Comparison of ENCODE assay signal across 21 cellular contexts in the genomic region with DNA sequence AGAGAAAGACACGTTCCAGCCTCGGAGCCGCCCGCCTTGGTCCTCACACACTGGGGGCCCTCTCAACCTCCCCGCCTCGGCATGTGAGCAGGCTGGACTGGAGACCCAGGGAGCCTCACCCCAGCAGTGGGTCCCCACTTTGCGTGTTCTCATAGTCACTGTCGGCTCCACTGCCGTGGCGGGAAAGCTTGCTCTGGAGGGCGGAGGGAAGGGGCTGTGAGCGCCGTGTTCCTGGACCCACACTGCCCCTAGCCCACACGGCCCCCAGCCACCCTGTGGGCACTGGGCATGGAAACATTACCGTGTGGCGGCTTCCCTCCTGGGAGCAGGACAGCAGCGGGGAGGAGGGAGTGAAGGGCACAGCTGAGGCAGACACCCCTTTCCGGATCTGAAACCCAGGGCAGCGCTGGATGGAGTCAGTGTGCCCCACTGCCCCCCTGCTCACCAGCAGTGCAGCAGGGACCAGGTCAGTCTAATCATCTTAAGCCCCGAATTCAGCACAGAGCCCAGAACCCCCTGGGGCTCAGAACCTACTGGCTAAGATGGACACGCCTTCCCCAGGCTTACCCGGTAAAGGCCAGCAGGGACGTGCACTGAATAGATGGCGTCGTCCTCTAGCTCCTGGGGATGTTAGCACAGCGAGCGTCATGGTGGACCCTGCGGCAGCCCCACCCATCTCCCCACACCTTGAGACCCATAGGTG. TPM values are rescaled to one million over a fixed set of nuclear protein-coding genes. Genes with fewer than 3 reads are reported as not detected.
DNase-seq lines count a peak whose midpoint lies in the region; ATAC-seq, FAIRE-seq and TF ChIP-seq lines count a peak whose summit lies in the region.
"Had no signal": no experiment of that assay in that cellular context is flagged by ENCODE, and none has a peak within 500 bp of the region (broad histone marks: within the 10 kb centered on the region; RNA-seq: fewer than 3 reads in every experiment).

No MANE protein-coding gene starts in this region.

- TF ChIP-seq EP300 in HepG2 (IDR thresholded peaks at IDR 0.05; ENCODE audit: low read depth in 2 of 2, low read length in 2 of 2) (no peak), HepG2 (CRISPR knock-in tag; IDR thresholded peaks at IDR 0.05; ENCODE audit: borderline replicate concordance) (no peak)

- H3K27me3 ChIP-seq in H9 (ENCODE audit: insufficient read depth, low read length): no peaks in the 10 kb centered on the region
- H3K27me3 ChIP-seq in HepG2 (ENCODE audit: control insufficient read depth in 1 of 2, insufficient read depth in 2 of 2, low read length in 2 of 2): no peaks in the 10 kb centered on the region
- H3K27me3 ChIP-seq: adrenal gland, brain microvascular endothelial cell had no signal

- H3K79me2 ChIP-seq in H9 (ENCODE audit: insufficient read depth, low read length) (no peaks in the 10 kb centered on the region), HepG2 (ENCODE audit: insufficient read depth, low read length) (no peaks in the 10 kb centered on the region)

- H2BK5ac ChIP-seq in H9 (ENCODE audit: insufficient read length, low read length): no peak overlapping the region

- H3K4me3 Mint-ChIP-seq in H9: no peak overlapping the region
- H3K4me3 Mint-ChIP-seq: memory B cell had no signal

- H2BK120ac ChIP-seq in H9 (ENCODE audit: low read depth, low read length, poor library complexity, severe bottlenecking): no peak overlapping the region

- FAIRE-seq in HepG2 (lab: Jason Lieb, UNC) (no peak), HTR-8/SVneo (lab: Jason Lieb, UNC) (no peak)
- FAIRE-seq: A204.1, H1 had no signal

- CTCF ChIA-PET in HepG2 (lab: Yijun Ruan, JAX; ENCODE audit: low intra/inter-chr PET ratio, low total read pairs): interaction anchor here (1.0 to 1.2 kb wide), 2 partner anchors 16 to 43 kb away, joined by 4 to 5 read pairs; no protein-coding TSS in a partner anchor

- no peak for TF ChIP-seq RAD21 in HepG2 (CRISPR knock-in tag; IDR thresholded peaks at IDR 0.05)

- DNase-seq in activated CD8-positive, alpha-beta memory T cell treated with anti-CD3 and anti-CD28 coated beads, Interleukin-2, amount 50 U/mL, for 4 hours: peak; percentile 14
- DNase-seq in activated CD8-positive, alpha-beta memory T cell treated with anti-CD3 and anti-CD28 coated beads for 24 hours: no peak
- DNase-seq in H9: peak; percentile 29
- DNase-seq in HepG2 (ENCODE audit: low spot score): no peak
- peak; percentile 2 for DNase-seq in superior temporal gyrus (ENCODE audit: extremely low spot score)
- DNase-seq in NCI-H2081 (lab: John Stamatoyannopoulos, UW): no peak
- DNase-seq in HTR-8/SVneo (ENCODE audit: insufficient read length, low spot score): no peak
- no peak for DNase-seq in GM03348 (ENCODE audit: low spot score)
- DNase-seq: activated CD4-positive, alpha-beta T cell treated with anti-CD3 and anti-CD28 coated beads, Interleukin-2, amount 50 U/mL, for 48 hours; activated T-cell treated with anti-CD3 and anti-CD28 coated beads for 4 hours; brain microvascular endothelial cell; GF-D8; NCI-H1436; OCI-M1; stimulated activated naive CD4-positive, alpha-beta T cell; T-helper 9 cell had no signal

- no peak overlapping the region for H4K91ac ChIP-seq in H9 (ENCODE audit: insufficient read length, low read depth, low read length)

- no peaks in the 10 kb centered on the region for H3K4me1 ChIP-seq in H9 (ENCODE audit: insufficient read depth, low read length)
- peaks cover 23% of the 10 kb centered on the region for H3K4me1 ChIP-seq in HepG2 (ENCODE audit: insufficient read depth, low read length)

- no peaks in the 10 kb centered on the region for H3K79me1 ChIP-seq in H9 (ENCODE audit: insufficient read depth, low read depth, low read length, poor library complexity, severe bottlenecking)

- no peak overlapping the region for H3T11ph ChIP-seq in H9 (ENCODE audit: low read length)

- peaks cover 2% of the 10 kb centered on the region for H3K23me2 ChIP-seq in H9 (ENCODE audit: insufficient read length, low read depth, low read length, poor library complexity, severe bottlenecking)

- POLR2A ChIA-PET in HepG2 (lab: Yijun Ruan, JAX): interaction anchor here (1.1 to 1.6 kb wide), 3 partner anchors 10 to 281 kb away, joined by 3 to 23 read pairs (median 16); a partner anchor contains a TSS

- no peaks in the 10 kb centered on the region for H3K9me3 Mint-ChIP-seq in H9
- H3K9me3 Mint-ChIP-seq: memory B cell had no signal

- BruUV-seq in HepG2 (replicated peaks; lab: Mats Ljungman, UMichigan): no TSS peak

- no peak overlapping the region for H3K4ac ChIP-seq in H9 (ENCODE audit: low read depth, low read length)

- H3K9me3 ChIP-seq in H9 (ENCODE audit: control insufficient read depth, low read depth, low read length): no peaks in the 10 kb centered on the region
- H3K9me3 ChIP-seq in HepG2 (ENCODE audit: low read length): no peaks in the 10 kb centered on the region
- H3K9me3 ChIP-seq: adrenal gland had no signal

- H3K4me3 ChIP-seq in HepG2 (replicated peaks in 1 of 3; ENCODE audit: insufficient read depth in 1 of 3, low read depth in 2 of 3, low read length in 3 of 3): no peak overlapping the region
- H3K4me3 ChIP-seq: adrenal gland, skin epidermis had no signal

- no peak overlapping the region for H4K8ac ChIP-seq in H9 (replicated peaks; ENCODE audit: insufficient read length, low read depth, low read length)

- H4K20me1 ChIP-seq in H9 (ENCODE audit: control insufficient read depth, insufficient read depth, insufficient read length) (peaks cover 2% of the 10 kb centered on the region), HepG2 (ENCODE audit: insufficient read depth, low read length) (no peaks in the 10 kb centered on the region)

- H3K36me3 ChIP-seq in HepG2 (replicated peaks in 1 of 2; ENCODE audit: control insufficient read depth in 1 of 2, insufficient read depth in 2 of 2, low read length in 2 of 2): peaks cover 5 to 17% of the 10 kb centered on the region in 2 experiments; a peak in 4 of 5 replicates

- H4K5ac ChIP-seq in H9 (ENCODE audit: insufficient read length, low read depth, low read length): no peak overlapping the region

- no CpG with 5 or more reads among the region's 28 CpGs for WGBS in H9 (ENCODE audit: extremely low coverage, insufficient read length, low lambda C conversion rate)
- 89% methylated on average over 15 of the region's 28 CpGs for WGBS in HepG2 (ENCODE audit: low lambda C conversion rate)

- no peak overlapping the region for H3K27ac ChIP-seq in H9 (ENCODE audit: insufficient read length, low read depth, low read length)
- H3K27ac ChIP-seq in HepG2 (ENCODE audit: extremely low read length, insufficient read depth, low read length): peak overlapping the region; percentile 60
- H3K27ac ChIP-seq: adrenal gland, brain microvascular endothelial cell, skin epidermis had no signal

- H2AK5ac ChIP-seq in H9 (ENCODE audit: insufficient read length, low read length): no peak overlapping the region

- H3K18ac ChIP-seq in H9 (ENCODE audit: insufficient read length, low read depth, low read length): no peak overlapping the region

- no peak overlapping the region for H2BK15ac ChIP-seq in H9 (ENCODE audit: low read depth, low read length)

- H3K4me1 Mint-ChIP-seq in H9: peaks cover 2 to 13% of the 10 kb centered on the region in 2 experiments

- no peak overlapping the region for H3K23ac ChIP-seq in H9 (ENCODE audit: insufficient read length, low read depth, low read length)

- H2AFZ ChIP-seq in H9 (ENCODE audit: low read length) (no peak overlapping the region), HepG2 (ENCODE audit: low read length) (no peak overlapping the region)

- no peak for TF ChIP-seq CTCF in H9 (conservative IDR thresholded peaks at IDR 0.05)
- TF ChIP-seq CTCF in HepG2 (CRISPR knock-in tag; IDR thresholded peaks at IDR 0.05): no peak

- H2BK12ac ChIP-seq in H9 (ENCODE audit: insufficient read length, low read depth, low read length): no peak overlapping the region

- in situ Hi-C loops in HepG2 (cut with HindIII; ENCODE audit: extremely low pct_ligation_motif_present, low pct_unique_long_range_greater_than_20kb): no loop called here

- intact Hi-C loops in HepG2 (cut with micrococcal nuclease; ENCODE audit: unreplicated experiment): loop anchor here (2.0 kb wide), 1 partner anchor 15 kb away; no protein-coding TSS in a partner anchor

- H3K9ac ChIP-seq in H9 (ENCODE audit: extremely low read depth, insufficient read length, low read length) (no peak overlapping the region), HepG2 (ENCODE audit: insufficient read depth, low read depth, low read length) (no peak overlapping the region)

- TF ChIP-seq POLR2A in HepG2 (IDR thresholded peaks at IDR 0.05; ENCODE audit: insufficient read depth in 1 of 2, low read depth in 2 of 2, low read length in 2 of 2): no peak

- H3K14ac ChIP-seq in H9 (ENCODE audit: insufficient read depth, low read length): no peak overlapping the region

- no peak overlapping the region for H3K27ac Mint-ChIP-seq in H9
- H3K27ac Mint-ChIP-seq: memory B cell had no signal

- peaks cover 8% of the 10 kb centered on the region for H3K27me3 Mint-ChIP-seq in H9 (ENCODE audit: low read depth)
- H3K27me3 Mint-ChIP-seq: memory B cell had no signal

- no peak for ATAC-seq in HepG2

- H3K36me3 Mint-ChIP-seq in H9 (ENCODE audit: insufficient read depth in 1 of 3, low read depth in 3 of 3): peaks cover 19 to 61% (median 49%) of the 10 kb centered on the region in 3 experiments

- H2BK20ac ChIP-seq in H9 (ENCODE audit: low read depth, low read length, poor library complexity, severe bottlenecking): no peak overlapping the region

- H3K4me2 ChIP-seq in H9 (ENCODE audit: insufficient read depth, insufficient read length, low read length) (no peak overlapping the region), HepG2 (ENCODE audit: low read depth, low read length) (peak overlapping the region; percentile 59; the same call in 1 of the 2 replicates)

- H3K56ac ChIP-seq in H9 (ENCODE audit: insufficient read length, low read depth, low read length): no peak overlapping the region

RNA-seq across cellular contexts. Expression of a gene that starts 7.2 kb away (rescaled TPM):
- total RNA-seq in H9 (2021): 27.1 and 28.1 TPM in 2 replicates
- total RNA-seq in HepG2 (2016; rRNA removed; fragmentation: Illumina TruSeq; extraction: Trizol): 9.9 and 25.7 TPM in 2 replicates
- 17.6 and 23.7 TPM in 2 replicates for total RNA-seq in HepG2 (2016; cell fraction: cytosol; rRNA removed; fragmentation: Illumina TruSeq; extraction: Trizol; ENCODE audit: low read depth)
- total RNA-seq in HepG2 (2016; cell fraction: insoluble cytoplasmic fraction; rRNA removed; fragmentation: Illumina TruSeq; extraction: Trizol): 9.5 and 27.0 TPM in 2 replicates
- 15.6 and 16.0 TPM in 2 replicates for total RNA-seq in HepG2 (2016; cell fraction: membrane; rRNA removed; fragmentation: Illumina TruSeq; extraction: Trizol)
- 23.1 and 26.1 TPM in 2 replicates for total RNA-seq in HepG2 (2016; cell fraction: nucleus; rRNA removed; fragmentation: Illumina TruSeq; extraction: Trizol)
- 16.9 and 29.2 TPM in 2 replicates for polyA plus RNA-seq in HepG2 (2011; rRNA removed)
- 15.5 and 31.8 TPM in 2 replicates for polyA plus RNA-seq in HepG2 (2011; cell fraction: cytosol; rRNA removed)
- polyA plus RNA-seq in HepG2 (2011; cell fraction: nucleus; rRNA removed): 136 and 174 TPM in 2 replicates
- 12.7 and 18.1 TPM in 2 replicates for polyA plus RNA-seq in HepG2 (2012)
- 9.2 and 10.2 TPM in 2 replicates for polyA plus RNA-seq in HepG2 (2016; cell fraction: cytosol; fragmentation: Illumina TruSeq; extraction: Trizol; ENCODE audit: low read depth)
- polyA plus RNA-seq in HepG2 (2016; cell fraction: insoluble cytoplasmic fraction; fragmentation: Illumina TruSeq; extraction: Trizol; ENCODE audit: low read depth): 8.5 and 9.5 TPM in 2 replicates
- 10.4 and 10.9 TPM in 2 replicates for polyA plus RNA-seq in HepG2 (2016; cell fraction: membrane; fragmentation: Illumina TruSeq; extraction: Trizol; ENCODE audit: low read depth)
- polyA plus RNA-seq in HepG2 (2016; cell fraction: nucleus; fragmentation: Illumina TruSeq; extraction: Trizol; ENCODE audit: insufficient read depth, low read depth): 51.8 and 59.8 TPM in 2 replicates
- 25.1 and 43.5 TPM in 2 replicates for polyA minus RNA-seq in HepG2 (2011; rRNA and poly(A)+ RNA removed; ENCODE audit: low replicate concordance)
- 18.8 and 20.0 TPM in 2 replicates for polyA minus RNA-seq in HepG2 (2011; cell fraction: cytosol; rRNA and poly(A)+ RNA removed)
- polyA minus RNA-seq in HepG2 (2011; cell fraction: nucleus; rRNA and poly(A)+ RNA removed): 16.1 and 22.5 TPM in 2 replicates

RNA-seq across cellular contexts. Expression of a gene that starts 8.8 kb away (rescaled TPM):
- 1.7 and 2.5 TPM in 2 replicates for total RNA-seq in H9 (2021)
- total RNA-seq in HepG2 (2016; rRNA removed; fragmentation: Illumina TruSeq; extraction: Trizol): 4.8 and 7.7 TPM in 2 replicates
- total RNA-seq in HepG2 (2016; cell fraction: cytosol; rRNA removed; fragmentation: Illumina TruSeq; extraction: Trizol; ENCODE audit: low read depth): 0.44 and 0.91 TPM in 2 replicates
- total RNA-seq in HepG2 (2016; cell fraction: insoluble cytoplasmic fraction; rRNA removed; fragmentation: Illumina TruSeq; extraction: Trizol): 5.0 and 7.3 TPM in 2 replicates
- total RNA-seq in HepG2 (2016; cell fraction: membrane; rRNA removed; fragmentation: Illumina TruSeq; extraction: Trizol): 3.2 and 3.6 TPM in 2 replicates
- 6.6 and 6.7 TPM in 2 replicates for total RNA-seq in HepG2 (2016; cell fraction: nucleus; rRNA removed; fragmentation: Illumina TruSeq; extraction: Trizol)
- polyA plus RNA-seq in HepG2 (2011; rRNA removed): 2.4 and 2.9 TPM in 2 replicates
- polyA plus RNA-seq in HepG2 (2011; cell fraction: cytosol; rRNA removed): 2.6 and 2.7 TPM in 2 replicates
- polyA plus RNA-seq in HepG2 (2011; cell fraction: nucleus; rRNA removed): 2.3 and 2.7 TPM in 2 replicates
- 2.3 and 2.8 TPM in 2 replicates for polyA plus RNA-seq in HepG2 (2012)
- 0.60 and 0.61 TPM in 2 replicates for polyA plus RNA-seq in HepG2 (2016; cell fraction: cytosol; fragmentation: Illumina TruSeq; extraction: Trizol; ENCODE audit: low read depth)
- polyA plus RNA-seq in HepG2 (2016; cell fraction: insoluble cytoplasmic fraction; fragmentation: Illumina TruSeq; extraction: Trizol; ENCODE audit: low read depth): 4.7 and 5.2 TPM in 2 replicates
- 1.9 and 2.1 TPM in 2 replicates for polyA plus RNA-seq in HepG2 (2016; cell fraction: membrane; fragmentation: Illumina TruSeq; extraction: Trizol; ENCODE audit: low read depth)
- polyA plus RNA-seq in HepG2 (2016; cell fraction: nucleus; fragmentation: Illumina TruSeq; extraction: Trizol; ENCODE audit: insufficient read depth, low read depth): 8.6 and 9.0 TPM in 2 replicates
- 9.2 and 15.6 TPM in 2 replicates for polyA minus RNA-seq in HepG2 (2011; rRNA and poly(A)+ RNA removed; ENCODE audit: low replicate concordance)
- polyA minus RNA-seq in HepG2 (2011; cell fraction: cytosol; rRNA and poly(A)+ RNA removed): 2.6 and 3.4 TPM in 2 replicates
- polyA minus RNA-seq in HepG2 (2011; cell fraction: nucleus; rRNA and poly(A)+ RNA removed): 3.6 and 5.5 TPM in 2 replicates

RNA-seq across cellular contexts. Expression of a gene that starts 13.8 kb away (rescaled TPM):
- 47.0 and 47.4 TPM in 2 replicates for total RNA-seq in H9 (2021)
- 12.9 and 14.2 TPM in 2 replicates for total RNA-seq in HepG2 (2016; rRNA removed; fragmentation: Illumina TruSeq; extraction: Trizol)
- 6.7 and 9.1 TPM in 2 replicates for total RNA-seq in HepG2 (2016; cell fraction: cytosol; rRNA removed; fragmentation: Illumina TruSeq; extraction: Trizol; ENCODE audit: low read depth)
- total RNA-seq in HepG2 (2016; cell fraction: insoluble cytoplasmic fraction; rRNA removed; fragmentation: Illumina TruSeq; extraction: Trizol): 11.3 and 13.5 TPM in 2 replicates
- total RNA-seq in HepG2 (2016; cell fraction: membrane; rRNA removed; fragmentation: Illumina TruSeq; extraction: Trizol): 23.5 and 27.1 TPM in 2 replicates
- total RNA-seq in HepG2 (2016; cell fraction: nucleus; rRNA removed; fragmentation: Illumina TruSeq; extraction: Trizol): 11.7 and 17.3 TPM in 2 replicates
- 30.8 and 31.5 TPM in 2 replicates for polyA plus RNA-seq in HepG2 (2011; rRNA removed)
- 17.1 and 24.2 TPM in 2 replicates for polyA plus RNA-seq in HepG2 (2011; cell fraction: cytosol; rRNA removed)
- polyA plus RNA-seq in HepG2 (2011; cell fraction: nucleus; rRNA removed): 56.8 and 69.2 TPM in 2 replicates
- 15.9 and 22.4 TPM in 2 replicates for polyA plus RNA-seq in HepG2 (2012)
- 12.0 and 13.0 TPM in 2 replicates for polyA plus RNA-seq in HepG2 (2016; cell fraction: cytosol; fragmentation: Illumina TruSeq; extraction: Trizol; ENCODE audit: low read depth)
- polyA plus RNA-seq in HepG2 (2016; cell fraction: insoluble cytoplasmic fraction; fragmentation: Illumina TruSeq; extraction: Trizol; ENCODE audit: low read depth): 17.0 and 22.9 TPM in 2 replicates
- 26.3 and 34.9 TPM in 2 replicates for polyA plus RNA-seq in HepG2 (2016; cell fraction: membrane; fragmentation: Illumina TruSeq; extraction: Trizol; ENCODE audit: low read depth)
- 31.9 and 33.9 TPM in 2 replicates for polyA plus RNA-seq in HepG2 (2016; cell fraction: nucleus; fragmentation: Illumina TruSeq; extraction: Trizol; ENCODE audit: insufficient read depth, low read depth)
- polyA minus RNA-seq in HepG2 (2011; rRNA and poly(A)+ RNA removed; ENCODE audit: low replicate concordance): 51.4 and 110 TPM in 2 replicates
- 17.5 and 20.2 TPM in 2 replicates for polyA minus RNA-seq in HepG2 (2011; cell fraction: cytosol; rRNA and poly(A)+ RNA removed)
- polyA minus RNA-seq in HepG2 (2011; cell fraction: nucleus; rRNA and poly(A)+ RNA removed): 22.8 and 25.5 TPM in 2 replicates

RNA-seq across cellular contexts. Expression of a gene that starts 17.3 kb away (rescaled TPM):
- total RNA-seq in H9 (2021): 21.6 and 24.2 TPM in 2 replicates
- 1.6 and 1.7 TPM in 2 replicates for total RNA-seq in HepG2 (2016; rRNA removed; fragmentation: Illumina TruSeq; extraction: Trizol)
- total RNA-seq in HepG2 (2016; cell fraction: cytosol; rRNA removed; fragmentation: Illumina TruSeq; extraction: Trizol; ENCODE audit: low read depth): 0.71 and 0.79 TPM in 2 replicates
- 0.76 and 1.6 TPM in 2 replicates for total RNA-seq in HepG2 (2016; cell fraction: insoluble cytoplasmic fraction; rRNA removed; fragmentation: Illumina TruSeq; extraction: Trizol)
- 1.5 and 1.9 TPM in 2 replicates for total RNA-seq in HepG2 (2016; cell fraction: membrane; rRNA removed; fragmentation: Illumina TruSeq; extraction: Trizol)
- 2.0 and 2.4 TPM in 2 replicates for total RNA-seq in HepG2 (2016; cell fraction: nucleus; rRNA removed; fragmentation: Illumina TruSeq; extraction: Trizol)
- 1.8 and 2.2 TPM in 2 replicates for polyA plus RNA-seq in HepG2 (2011; rRNA removed)
- polyA plus RNA-seq in HepG2 (2011; cell fraction: cytosol; rRNA removed): 0.83 and 1.4 TPM in 2 replicates
- polyA plus RNA-seq in HepG2 (2011; cell fraction: nucleus; rRNA removed): 9.9 and 14.7 TPM in 2 replicates
- polyA plus RNA-seq in HepG2 (2012): 1.2 and 2.1 TPM in 2 replicates
- polyA plus RNA-seq in HepG2 (2016; cell fraction: cytosol; fragmentation: Illumina TruSeq; extraction: Trizol; ENCODE audit: low read depth): 0.67 and 0.84 TPM in 2 replicates
- polyA plus RNA-seq in HepG2 (2016; cell fraction: insoluble cytoplasmic fraction; fragmentation: Illumina TruSeq; extraction: Trizol; ENCODE audit: low read depth): 1.7 and 2.2 TPM in 2 replicates
- polyA plus RNA-seq in HepG2 (2016; cell fraction: membrane; fragmentation: Illumina TruSeq; extraction: Trizol; ENCODE audit: low read depth): 1.7 and 1.9 TPM in 2 replicates
- polyA plus RNA-seq in HepG2 (2016; cell fraction: nucleus; fragmentation: Illumina TruSeq; extraction: Trizol; ENCODE audit: insufficient read depth, low read depth): 6.1 and 8.4 TPM in 2 replicates
- polyA minus RNA-seq in HepG2 (2011; rRNA and poly(A)+ RNA removed; ENCODE audit: low replicate concordance): 3.0 and 21.2 TPM in 2 replicates
- polyA minus RNA-seq in HepG2 (2011; cell fraction: cytosol; rRNA and poly(A)+ RNA removed): 1.5 and 1.8 TPM in 2 replicates
- 0.75 and 1.8 TPM in 2 replicates for polyA minus RNA-seq in HepG2 (2011; cell fraction: nucleus; rRNA and poly(A)+ RNA removed)

RNA-seq across cellular contexts. Expression of a gene that starts 47.0 kb away (rescaled TPM):
- 2.3 and 2.6 TPM in 2 replicates for total RNA-seq in H9 (2021)
- 0.42 TPM in 1 of 2 replicates, not detected in the other for total RNA-seq in HepG2 (2016; rRNA removed; fragmentation: Illumina TruSeq; extraction: Trizol)
- total RNA-seq in HepG2 (2016; cell fraction: cytosol; rRNA removed; fragmentation: Illumina TruSeq; extraction: Trizol; ENCODE audit: low read depth): 0.10 TPM in 1 of 2 replicates, not detected in the other
- total RNA-seq in HepG2 (2016; cell fraction: insoluble cytoplasmic fraction; rRNA removed; fragmentation: Illumina TruSeq; extraction: Trizol): 0.15 and 0.39 TPM in 2 replicates
- 0.14 TPM in 1 of 2 replicates, not detected in the other for total RNA-seq in HepG2 (2016; cell fraction: membrane; rRNA removed; fragmentation: Illumina TruSeq; extraction: Trizol)
- total RNA-seq in HepG2 (2016; cell fraction: nucleus; rRNA removed; fragmentation: Illumina TruSeq; extraction: Trizol): 0.38 and 0.71 TPM in 2 replicates
- polyA plus RNA-seq in HepG2 (2011; rRNA removed): 0.82 and 1.2 TPM in 2 replicates
- polyA plus RNA-seq in HepG2 (2011; cell fraction: cytosol; rRNA removed): 0.20 and 0.22 TPM in 2 replicates
- 10.2 and 12.8 TPM in 2 replicates for polyA plus RNA-seq in HepG2 (2011; cell fraction: nucleus; rRNA removed)
- polyA plus RNA-seq in HepG2 (2012): 0.16 and 0.25 TPM in 2 replicates
- polyA plus RNA-seq in HepG2 (2016; cell fraction: cytosol; fragmentation: Illumina TruSeq; extraction: Trizol; ENCODE audit: low read depth): 0.12 TPM in 1 of 2 replicates, not detected in the other
- 0.20 TPM in 1 of 2 replicates, not detected in the other for polyA plus RNA-seq in HepG2 (2016; cell fraction: insoluble cytoplasmic fraction; fragmentation: Illumina TruSeq; extraction: Trizol; ENCODE audit: low read depth)
- polyA plus RNA-seq in HepG2 (2016; cell fraction: membrane; fragmentation: Illumina TruSeq; extraction: Trizol; ENCODE audit: low read depth): not detected in 2 replicates
- polyA plus RNA-seq in HepG2 (2016; cell fraction: nucleus; fragmentation: Illumina TruSeq; extraction: Trizol; ENCODE audit: insufficient read depth, low read depth): 0.96 and 2.4 TPM in 2 replicates
- polyA minus RNA-seq in HepG2 (2011; rRNA and poly(A)+ RNA removed; ENCODE audit: low replicate concordance): 4.6 TPM in 1 of 2 replicates, not detected in the other
- not detected in 2 replicates for polyA minus RNA-seq in HepG2 (2011; cell fraction: cytosol; rRNA and poly(A)+ RNA removed)
- polyA minus RNA-seq in HepG2 (2011; cell fraction: nucleus; rRNA and poly(A)+ RNA removed): 0.50 and 0.52 TPM in 2 replicates

Comparison
In these comparisons a context has a peak if more than half of its experiments do, and no peak if none do; other contexts are left out.
1. DNase-seq: peak in activated CD8-positive, alpha-beta memory T cell treated with anti-CD3 and anti-CD28 coated beads, Interleukin-2, amount 50 U/mL, for 4 hours (single experiment), H9 (single experiment) and superior temporal gyrus (single experiment); none in activated CD8-positive, alpha-beta memory T cell treated with anti-CD3 and anti-CD28 coated beads for 24 hours (single experiment), HepG2 (single experiment), NCI-H2081 (0 of 2), HTR-8/SVneo (single experiment) and GM03348 (single experiment).